Comparison of ENCODE assay signal across 26 cellular contexts in the genomic region with DNA sequence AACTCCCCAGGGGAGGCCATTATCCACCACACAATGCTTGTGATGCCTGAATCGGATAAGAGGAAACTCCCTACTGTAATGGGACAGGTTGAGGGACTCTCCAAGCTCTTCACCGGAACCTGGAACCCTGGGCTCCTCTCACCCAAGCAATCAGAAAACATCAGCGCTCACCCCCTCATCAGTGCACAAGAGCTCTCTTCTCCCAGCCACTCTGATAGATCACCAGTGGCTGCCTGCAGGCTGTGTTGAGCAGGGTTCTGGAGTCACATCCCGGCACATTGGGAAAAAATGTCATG.
"Had no signal": no experiment of that assay in that cellular context is flagged by ENCODE, and none has a peak within 500 bp of the region (broad histone marks: within the 10 kb centered on the region; RNA-seq: fewer than 3 reads in every experiment).

No MANE protein-coding gene starts in this region.

- H3K27me3 ChIP-seq: gastrocnemius medialis, ovary, right lobe of liver, uterus had no signal

- H3K4me1 ChIP-seq: uterus had no signal

- H3K36me3 Mint-ChIP-seq: activated CD8-positive, alpha-beta memory T cell treated with anti-CD3 and anti-CD28 coated beads, Interleukin-2, amount 10 ng/mL, durations not matched to agents 7 days and 5 days; activated naive CD8-positive, alpha-beta T cell; naive thymus-derived CD4-positive, alpha-beta T cell had no signal

- H3K4me3 ChIP-seq: cardiac muscle cell, coronary artery, gastrocnemius medialis, ovary, right lobe of liver, thoracic aorta, uterus had no signal

- H3K9me3 Mint-ChIP-seq: effector memory CD8-positive, alpha-beta T cell; naive thymus-derived CD4-positive, alpha-beta T cell had no signal

- H3K27me3 Mint-ChIP-seq: activated CD4-positive, alpha-beta T cell treated with anti-CD3 and anti-CD28 coated beads for 36 hours; activated CD8-positive, alpha-beta memory T cell treated with anti-CD3 and anti-CD28 coated beads, Interleukin-2, amount 10 ng/mL, durations not matched to agents 7 days and 5 days had no signal

- DNase-seq: activated CD4-positive, alpha-beta T cell treated with anti-CD3 and anti-CD28 coated beads for 36 hours; activated CD4-positive, CD25-positive, alpha-beta regulatory T cell; activated CD8-positive, alpha-beta memory T cell treated with anti-CD3 and anti-CD28 coated beads, Interleukin-2, amount 10 ng/mL, durations not matched to agents 7 days and 5 days; activated CD8-positive, alpha-beta T cell treated with anti-CD3 and anti-CD28 coated beads, Interleukin-2, amount 10 ng/mL, durations not matched to agents 7 days and 5 days; activated naive CD4-positive, alpha-beta T cell treated with Interleukin-2 at 50 U/mL for 16 hours; activated T-cell treated with anti-CD3 and anti-CD28 coated beads, Interleukin-2, amount 50 U/mL, for 48 hours; cerebellar nuclear complex; effector memory CD8-positive, alpha-beta T cell; erythroblast; gastrocnemius medialis; glutamatergic neuron; islet precursor cell; left cardiac atrium; naive thymus-derived CD4-positive, alpha-beta T cell; right lobe of liver; stimulated activated CD4-positive, alpha-beta T cell treated with anti-CD3 and anti-CD28 coated beads, Interleukin-12 subunit alpha, Interleukin-12 subunit beta, amount 100 ng/mL, for 4 hours; stimulated activated CD4-positive, alpha-beta T cell treated with anti-CD3 and anti-CD28 coated beads, Interleukin-4, amount 100 ng/mL, for 1 hour; stimulated activated naive CD8-positive, alpha-beta T cell treated with anti-CD3 and anti-CD28 coated beads, Interleukin-15, Interleukin-2, amounts not matched to agents 100 U/mL and 50 U/mL, for 24 hours; trophoblast cell; uterus had no signal

- ATAC-seq: activated CD4-positive, alpha-beta T cell treated with anti-CD3 and anti-CD28 coated beads for 36 hours; activated CD8-positive, alpha-beta memory T cell treated with anti-CD3 and anti-CD28 coated beads, Interleukin-2, amount 10 ng/mL, durations not matched to agents 7 days and 5 days; activated CD8-positive, alpha-beta T cell treated with anti-CD3 and anti-CD28 coated beads, Interleukin-2, amount 10 ng/mL, durations not matched to agents 7 days and 5 days; effector memory CD8-positive, alpha-beta T cell; naive thymus-derived CD4-positive, alpha-beta T cell; stimulated activated naive CD8-positive, alpha-beta T cell treated with anti-CD3 and anti-CD28 coated beads, Interleukin-15, Interleukin-2, amounts not matched to agents 100 U/mL and 50 U/mL, for 24 hours had no signal

- H3K27ac Mint-ChIP-seq: activated CD4-positive, alpha-beta T cell treated with anti-CD3 and anti-CD28 coated beads for 36 hours; activated CD8-positive, alpha-beta memory T cell treated with anti-CD3 and anti-CD28 coated beads, Interleukin-2, amount 10 ng/mL, durations not matched to agents 7 days and 5 days; activated CD8-positive, alpha-beta T cell treated with anti-CD3 and anti-CD28 coated beads, Interleukin-2, amount 10 ng/mL, durations not matched to agents 7 days and 5 days; activated naive CD8-positive, alpha-beta T cell; effector memory CD8-positive, alpha-beta T cell; naive thymus-derived CD4-positive, alpha-beta T cell; progenitor cell of endocrine pancreas had no signal

- H3K36me3 ChIP-seq: cardiac muscle cell, gastrocnemius medialis, ovary, right lobe of liver, thoracic aorta, uterus had no signal

- H3K27ac ChIP-seq: cardiac muscle cell, coronary artery, gastrocnemius medialis, ovary, right lobe of liver, thoracic aorta, uterus had no signal

- H3K4me1 Mint-ChIP-seq: activated CD4-positive, alpha-beta T cell treated with anti-CD3 and anti-CD28 coated beads for 36 hours; activated CD8-positive, alpha-beta memory T cell treated with anti-CD3 and anti-CD28 coated beads, Interleukin-2, amount 10 ng/mL, durations not matched to agents 7 days and 5 days had no signal

- H3K4me3 Mint-ChIP-seq: activated CD4-positive, alpha-beta T cell treated with anti-CD3 and anti-CD28 coated beads for 36 hours; activated CD8-positive, alpha-beta memory T cell treated with anti-CD3 and anti-CD28 coated beads, Interleukin-2, amount 10 ng/mL, durations not matched to agents 7 days and 5 days; activated CD8-positive, alpha-beta T cell treated with anti-CD3 and anti-CD28 coated beads, Interleukin-2, amount 10 ng/mL, durations not matched to agents 7 days and 5 days; activated naive CD8-positive, alpha-beta T cell; effector memory CD8-positive, alpha-beta T cell; naive thymus-derived CD4-positive, alpha-beta T cell had no signal
